ENCODE assay signal across 2 cellular contexts in genomic region chr11:61349189-61349751, GRCh38.
A peak's percentile ranks its signal among the peaks of the same experiment; 100 is the strongest.
TF ChIP-seq lines count a peak whose summit lies in the region.

No MANE protein-coding gene starts in this region.

TF ChIP-seq in K562, 482 proteins besides CTCF, POLR2A, EP300 and RAD21:
- no peak for TF ChIP-seq NBN (IDR thresholded peaks at IDR 0.05; ENCODE audit: low read depth)
- no peak for TF ChIP-seq MTF1 (CRISPR knock-in tag; IDR thresholded peaks at IDR 0.05; ENCODE audit: borderline replicate concordance)
- no peak for TF ChIP-seq TAF7 (tag; IDR thresholded peaks at IDR 0.05)
- no peak for TF ChIP-seq TCF3 (CRISPR knock-in tag; IDR thresholded peaks at IDR 0.05)
- no peak for TF ChIP-seq SMAD1 (IDR thresholded peaks at IDR 0.05; ENCODE audit: low read depth, low read length, partially characterized antibody)
- TF ChIP-seq POLR2G (IDR thresholded peaks at IDR 0.05; ENCODE audit: low read depth, low read length) = peak; percentile 4; the same call in 1 of the 2 replicates
- TF ChIP-seq ESRRA (IDR thresholded peaks at IDR 0.05; ENCODE audit: borderline replicate concordance, low read depth) = no peak
- TF ChIP-seq COPS2 (conservative IDR thresholded peaks at IDR 0.05) = no peak

TF ChIP-seq in SK-N-SH, 30 proteins besides CTCF, POLR2A, EP300 and RAD21:
- TF ChIP-seq, protein P1, sequence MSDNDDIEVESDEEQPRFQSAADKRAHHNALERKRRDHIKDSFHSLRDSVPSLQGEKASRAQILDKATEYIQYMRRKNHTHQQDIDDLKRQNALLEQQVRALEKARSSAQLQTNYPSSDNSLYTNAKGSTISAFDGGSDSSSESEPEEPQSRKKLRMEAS (IDR thresholded peaks at IDR 0.05; ENCODE audit: low read depth) = no peak
- TF ChIP-seq, protein P2, sequence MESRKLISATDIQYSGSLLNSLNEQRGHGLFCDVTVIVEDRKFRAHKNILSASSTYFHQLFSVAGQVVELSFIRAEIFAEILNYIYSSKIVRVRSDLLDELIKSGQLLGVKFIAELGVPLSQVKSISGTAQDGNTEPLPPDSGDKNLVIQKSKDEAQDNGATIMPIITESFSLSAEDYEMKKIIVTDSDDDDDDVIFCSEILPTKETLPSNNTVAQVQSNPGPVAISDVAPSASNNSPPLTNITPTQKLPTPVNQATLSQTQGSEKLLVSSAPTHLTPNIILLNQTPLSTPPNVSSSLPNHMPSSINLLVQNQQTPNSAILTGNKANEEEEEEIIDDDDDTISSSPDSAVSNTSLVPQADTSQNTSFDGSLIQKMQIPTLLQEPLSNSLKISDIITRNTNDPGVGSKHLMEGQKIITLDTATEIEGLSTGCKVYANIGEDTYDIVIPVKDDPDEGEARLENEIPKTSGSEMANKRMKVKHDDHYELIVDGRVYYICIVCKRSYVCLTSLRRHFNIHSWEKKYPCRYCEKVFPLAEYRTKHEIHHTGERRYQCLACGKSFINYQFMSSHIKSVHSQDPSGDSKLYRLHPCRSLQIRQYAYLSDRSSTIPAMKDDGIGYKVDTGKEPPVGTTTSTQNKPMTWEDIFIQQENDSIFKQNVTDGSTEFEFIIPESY (IDR thresholded peaks at IDR 0.05; ENCODE audit: borderline replicate concordance, low read depth) = no peak
- TF ChIP-seq MXI1 (IDR thresholded peaks at IDR 0.05; ENCODE audit: low read depth, low read length) (no peak), TAF1 (IDR thresholded peaks at IDR 0.05; ENCODE audit: borderline replicate concordance, low read depth, low read length) (no peak), GABPA (IDR thresholded peaks at IDR 0.05; ENCODE audit: low read depth) (no peak), RCOR1 (IDR thresholded peaks at IDR 0.05; ENCODE audit: low read length) (no peak), SMC3 (IDR thresholded peaks at IDR 0.05; ENCODE audit: low read depth, low read length) (no peak), RXRA (IDR thresholded peaks at IDR 0.05; ENCODE audit: borderline replicate concordance, low read depth) (no peak), EZH2phosphoT487 (IDR thresholded peaks at IDR 0.05; ENCODE audit: borderline replicate concordance, low read depth) (no peak), PBX3 (IDR thresholded peaks at IDR 0.05) (no peak)
- TF ChIP-seq, protein P3, sequence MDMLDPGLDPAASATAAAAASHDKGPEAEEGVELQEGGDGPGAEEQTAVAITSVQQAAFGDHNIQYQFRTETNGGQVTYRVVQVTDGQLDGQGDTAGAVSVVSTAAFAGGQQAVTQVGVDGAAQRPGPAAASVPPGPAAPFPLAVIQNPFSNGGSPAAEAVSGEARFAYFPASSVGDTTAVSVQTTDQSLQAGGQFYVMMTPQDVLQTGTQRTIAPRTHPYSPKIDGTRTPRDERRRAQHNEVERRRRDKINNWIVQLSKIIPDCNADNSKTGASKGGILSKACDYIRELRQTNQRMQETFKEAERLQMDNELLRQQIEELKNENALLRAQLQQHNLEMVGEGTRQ (IDR thresholded peaks at IDR 0.05; ENCODE audit: borderline replicate concordance, low read depth, low read length) = no peak
- TF ChIP-seq, protein P4, sequence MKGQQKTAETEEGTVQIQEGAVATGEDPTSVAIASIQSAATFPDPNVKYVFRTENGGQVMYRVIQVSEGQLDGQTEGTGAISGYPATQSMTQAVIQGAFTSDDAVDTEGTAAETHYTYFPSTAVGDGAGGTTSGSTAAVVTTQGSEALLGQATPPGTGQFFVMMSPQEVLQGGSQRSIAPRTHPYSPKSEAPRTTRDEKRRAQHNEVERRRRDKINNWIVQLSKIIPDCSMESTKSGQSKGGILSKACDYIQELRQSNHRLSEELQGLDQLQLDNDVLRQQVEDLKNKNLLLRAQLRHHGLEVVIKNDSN (IDR thresholded peaks at IDR 0.05; ENCODE audit: borderline replicate concordance, low read depth) = no peak
